Comparison of ENCODE assay signal across 11 cellular contexts in the genomic region with DNA sequence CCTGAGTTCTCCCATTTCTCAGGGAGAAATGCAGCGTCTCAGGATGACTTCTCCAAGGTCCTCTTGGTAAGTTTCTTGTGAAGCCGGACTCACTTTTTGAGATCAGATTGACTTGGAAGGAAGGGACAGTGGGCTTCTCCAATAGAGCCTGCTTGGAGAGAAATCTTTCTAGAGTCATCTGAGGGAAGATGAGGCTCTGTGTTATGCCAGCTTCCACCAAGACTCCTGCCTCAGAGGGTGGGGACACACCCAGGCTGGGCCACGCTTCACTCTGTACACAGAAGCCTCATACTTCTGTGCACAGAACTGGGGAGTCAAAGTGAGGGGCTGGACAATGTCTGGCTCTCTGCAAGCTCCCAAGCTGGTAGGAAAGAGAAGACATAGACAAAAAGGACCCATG. TPM values are rescaled to one million over a fixed set of nuclear protein-coding genes. Genes with fewer than 3 reads are reported as not detected.
DNase-seq lines count a peak whose midpoint lies in the region; TF ChIP-seq lines count a peak whose summit lies in the region.
"Had no signal": no experiment of that assay in that cellular context is flagged by ENCODE, and none has a peak within 500 bp of the region (broad histone marks: within the 10 kb centered on the region; RNA-seq: fewer than 3 reads in every experiment).

No MANE protein-coding gene starts in this region.

- peak overlapping the region in 1 of 2 experiments; percentile 14 for H3K14ac ChIP-seq in mesenchymal stem cell (ENCODE audit: low read length in 2 of 2)

- intact Hi-C loops in activated CD4-positive, alpha-beta T cell treated with anti-CD3 and anti-CD28 coated beads, Interleukin-2, amount 10 ng/mL, durations not matched to agents 24 days and 14 days (cut with micrococcal nuclease) = no loop called here
- intact Hi-C loops in adrenal gland (cut with DNase I) = no loop called here

- no peak overlapping the region for H2BK15ac ChIP-seq in mesenchymal stem cell (ENCODE audit: low read depth, poor library complexity, severe bottlenecking)

- H3K4me1 Mint-ChIP-seq in activated CD4-positive, alpha-beta T cell treated with anti-CD3 and anti-CD28 coated beads, Interleukin-2, amount 10 ng/mL, durations not matched to agents 24 days and 14 days = peaks cover 50% of the 10 kb centered on the region

- H3K27ac ChIP-seq in adrenal gland (peak overlapping the region in 4 of 5 donors; percentile 18 to 91 (median 62)), mesenchymal stem cell (ENCODE audit: low read length, poor library complexity, severe bottlenecking) (no peak overlapping the region), temporal lobe (ENCODE audit: low read depth, low read length) (peak overlapping the region; percentile 99)

- H2AFZ ChIP-seq in mesenchymal stem cell (ENCODE audit: low read depth, low read length) = no peak overlapping the region

- H3K4me3 ChIP-seq in adrenal gland (no peak overlapping the region), mesenchymal stem cell (ENCODE audit: insufficient read depth in 1 of 2, low read depth in 1 of 2, low read length in 2 of 2) (peak overlapping the region in 1 of 2 experiments; percentile 68)
- H3K4me3 ChIP-seq: A549 had no signal

- H3K79me1 ChIP-seq in mesenchymal stem cell (replicated peaks; ENCODE audit: low read length, poor library complexity, severe bottlenecking) = no peaks in the 10 kb centered on the region

- peak overlapping the region; percentile 77 for H3K4me3 Mint-ChIP-seq in activated CD4-positive, alpha-beta T cell treated with anti-CD3 and anti-CD28 coated beads, Interleukin-2, amount 10 ng/mL, durations not matched to agents 24 days and 14 days

- no peaks in the 10 kb centered on the region for H3K36me3 Mint-ChIP-seq in activated CD4-positive, alpha-beta T cell treated with anti-CD3 and anti-CD28 coated beads, Interleukin-2, amount 10 ng/mL, durations not matched to agents 24 days and 14 days (ENCODE audit: low read depth)

- H2BK12ac ChIP-seq in mesenchymal stem cell (ENCODE audit: low read length in 2 of 2) = no peak overlapping the region

- no peak for DNase-seq in activated CD4-positive, alpha-beta T cell treated with anti-CD3 and anti-CD28 coated beads, Interleukin-2, amount 10 ng/mL, durations not matched to agents 24 days and 14 days
- no peak for DNase-seq in activated CD4-positive, alpha-beta T cell treated with anti-CD3 and anti-CD28 coated beads for 48 hours
- DNase-seq in adrenal gland (no peak), mesenchymal stem cell (no peak), retina (no peak), GM19238 (ENCODE audit: insufficient read length, low spot score) (no peak), NCI-H1105 treated with DMSO at 0.1 percent for 48 hours (lab: John Stamatoyannopoulos, UW) (no peak)
- DNase-seq: MM.1S had no signal

- peak overlapping the region; percentile 97 for H3K27ac Mint-ChIP-seq in activated CD4-positive, alpha-beta T cell treated with anti-CD3 and anti-CD28 coated beads, Interleukin-2, amount 10 ng/mL, durations not matched to agents 24 days and 14 days

- H3K4me1 ChIP-seq in adrenal gland (replicated peaks in 1 of 2) (peaks cover 18 to 36% of the 10 kb centered on the region in 2 donors), mesenchymal stem cell (ENCODE audit: control insufficient read depth, insufficient read depth, low read depth, low read length) (peaks cover 5% of the 10 kb centered on the region)

- H3K4ac ChIP-seq in mesenchymal stem cell (ENCODE audit: low read depth in 1 of 2, low read length in 2 of 2) = no peak overlapping the region

- TF ChIP-seq POLR2A in adrenal gland (IDR thresholded peaks at IDR 0.05) = no peak

- no peak overlapping the region for H3K4me2 ChIP-seq in mesenchymal stem cell (ENCODE audit: low read length, poor library complexity, severe bottlenecking)
- H3K4me2 ChIP-seq: A549 had no signal

- H4K8ac ChIP-seq in mesenchymal stem cell (ENCODE audit: low read length) = no peak overlapping the region

- no peaks in the 10 kb centered on the region for H3K36me3 ChIP-seq in adrenal gland (replicated peaks in 1 of 2)
- H3K36me3 ChIP-seq in mesenchymal stem cell (ENCODE audit: control insufficient read depth in 1 of 2, insufficient read depth in 2 of 2, low read depth in 1 of 2, low read length in 2 of 2) = no peaks in the 10 kb centered on the region

- no peak overlapping the region for H3K23ac ChIP-seq in mesenchymal stem cell (ENCODE audit: low read length in 2 of 2)

- no peaks in the 10 kb centered on the region for H3K9me3 Mint-ChIP-seq in activated CD4-positive, alpha-beta T cell treated with anti-CD3 and anti-CD28 coated beads, Interleukin-2, amount 10 ng/mL, durations not matched to agents 24 days and 14 days

- H3K27me3 ChIP-seq in adrenal gland = no peaks in the 10 kb centered on the region
- peaks cover 0 to 47% of the 10 kb centered on the region in 2 experiments for H3K27me3 ChIP-seq in mesenchymal stem cell (ENCODE audit: control insufficient read depth in 1 of 2, insufficient read depth in 1 of 2, low read length in 2 of 2)

- H2BK5ac ChIP-seq in mesenchymal stem cell (ENCODE audit: low read depth, low read length, poor library complexity, severe bottlenecking) = no peak overlapping the region

- WGBS in adrenal gland, 4 donors = 75 to 80% (median 78%) methylated on average over 3 of the region's 3 CpGs
- WGBS in mesenchymal stem cell = 96% methylated on average over 3 of the region's 3 CpGs

- H3K27me3 Mint-ChIP-seq in activated CD4-positive, alpha-beta T cell treated with anti-CD3 and anti-CD28 coated beads, Interleukin-2, amount 10 ng/mL, durations not matched to agents 24 days and 14 days = no peaks in the 10 kb centered on the region

- H4K91ac ChIP-seq in mesenchymal stem cell (ENCODE audit: low read length) = no peak overlapping the region

- H2BK120ac ChIP-seq in mesenchymal stem cell (ENCODE audit: low read depth, low read length) = no peak overlapping the region

- TF ChIP-seq CTCF in adrenal gland (IDR thresholded peaks at IDR 0.05) = no peak

- H3K9me3 ChIP-seq in adrenal gland (replicated peaks in 1 of 3) (no peaks in the 10 kb centered on the region), mesenchymal stem cell (ENCODE audit: control insufficient read depth, low read length) (no peaks in the 10 kb centered on the region)
- H3K9me3 ChIP-seq: A549 had no signal

- H3K9ac ChIP-seq in mesenchymal stem cell (ENCODE audit: low read length) = peak overlapping the region; percentile 86

- H2AK5ac ChIP-seq in mesenchymal stem cell (ENCODE audit: low read length, severe bottlenecking) = no peak overlapping the region

- H3K18ac ChIP-seq in mesenchymal stem cell (ENCODE audit: low read depth in 1 of 2, low read length in 2 of 2) = no peak overlapping the region

RNA-seq across cellular contexts. Expression of gene C10orf105, which starts 5.5 kb away (rescaled TPM):
- 0.26 and 0.33 TPM in 2 replicates for total RNA-seq in activated CD4-positive, alpha-beta T cell treated with anti-CD3 and anti-CD28 coated beads, Interleukin-2, amount 10 ng/mL, durations not matched to agents 24 days and 14 days
- total RNA-seq in adrenal gland (under 1 TPM in 6 of 8 donors, not detected in 2; 0.07 to 0.48 (median 0.11) TPM), temporal lobe (0.25 TPM)
- under 1 TPM; 0.07 to 0.08 (median 0.07) TPM for polyA plus RNA-seq in adrenal gland
- polyA plus RNA-seq in mesenchymal stem cell (2013, experiment 1 of 2) = not detected
- not detected for polyA plus RNA-seq in mesenchymal stem cell (2013, experiment 2 of 2)
- total RNA-seq: glomerular endothelial cell had no signal
- polyA plus RNA-seq: A549 had no signal

RNA-seq across cellular contexts. Expression of gene VSIR, which starts 59.3 kb away (rescaled TPM):
- total RNA-seq in activated CD4-positive, alpha-beta T cell treated with anti-CD3 and anti-CD28 coated beads, Interleukin-2, amount 10 ng/mL, durations not matched to agents 24 days and 14 days = 125 and 131 TPM in 2 replicates
- total RNA-seq in adrenal gland = 10 to 100 TPM; 14.1 to 71.7 (median 41.5) TPM
- 10 to 100 TPM; 10.8 to 17.1 (median 15.3) TPM for polyA plus RNA-seq in adrenal gland
- 3.3 TPM for polyA plus RNA-seq in mesenchymal stem cell (2013, experiment 1 of 2)
- 3.8 TPM for polyA plus RNA-seq in mesenchymal stem cell (2013, experiment 2 of 2)
- total RNA-seq in temporal lobe = 5.4 TPM
